In the genomic region with DNA sequence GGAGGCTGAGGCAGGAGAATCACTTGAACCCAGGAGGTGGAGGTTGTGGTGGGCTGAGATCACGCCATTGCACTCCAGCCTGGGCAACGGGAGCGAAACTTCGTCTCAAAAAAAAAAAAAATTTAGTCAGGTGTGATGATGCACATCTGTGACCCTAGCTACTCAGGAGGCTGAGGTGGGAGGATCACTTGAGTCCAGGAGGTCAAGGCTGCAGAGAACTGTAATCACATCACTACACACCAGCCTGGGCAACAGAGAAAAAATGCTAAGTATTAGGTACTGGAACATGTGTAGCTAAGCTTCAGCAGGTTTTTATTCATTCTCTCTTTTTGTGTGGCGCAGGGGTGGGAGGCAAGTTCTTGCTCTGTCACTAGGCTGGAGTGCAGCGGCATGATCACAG, we compare ENCODE assay signal across 26 cellular contexts.
"Had no signal": no experiment of that assay in that cellular context is flagged by ENCODE, and none has a peak within 500 bp of the region (broad histone marks: within the 10 kb centered on the region; RNA-seq: fewer than 3 reads in every experiment).

No MANE protein-coding gene starts in this region.

- H3K27ac ChIP-seq: stomach, suprapubic skin, testis, thoracic aorta, thyroid gland, tibial artery, tibial nerve, transverse colon, upper lobe of left lung, upper lobe of right lung, uterus, vagina had no signal

- H3K36me3 ChIP-seq: stomach, suprapubic skin, thoracic aorta, thyroid gland, tibial artery, tibial nerve, transverse colon, upper lobe of left lung, upper lobe of right lung, uterus, vagina had no signal

- H3K27me3 ChIP-seq: stomach, suprapubic skin, testis, thyroid gland, tibial artery, tibial nerve, transverse colon, upper lobe of left lung, upper lobe of right lung, uterus, vagina had no signal

- H3K9me3 ChIP-seq: stomach, suprapubic skin, testis, thoracic aorta, thyroid gland, tibial artery, tibial nerve, transverse colon, upper lobe of left lung, upper lobe of right lung, uterus, vagina had no signal

- H3K4me3 ChIP-seq: stomach, suprapubic skin, testis, thoracic aorta, thyroid gland, tibial artery, tibial nerve, transverse colon, upper lobe of left lung, upper lobe of right lung, uterus, vagina had no signal

- H3K4me1 ChIP-seq: stomach, suprapubic skin, testis, thyroid gland, tibial artery, tibial nerve, transverse colon, upper lobe of left lung, upper lobe of right lung, uterus, vagina had no signal

- ATAC-seq: stimulated activated effector memory CD8-positive, alpha-beta T cell treated with anti-CD3 and anti-CD28 coated beads, Interleukin-12 subunit alpha, Interleukin-12 subunit beta, amount 100 ng/mL, for 72 hours; stimulated activated memory B cell treated with anti-CD40 and anti-IgM and Interleukin-4, amounts not matched to agents 10 μg/mL and 1 μg/mL and 100 μg/mL, for 72 hours; stimulated activated naive B cell treated with anti-CD40 and anti-IgM and Interleukin-4, amounts not matched to agents 10 μg/mL and 1 μg/mL and 100 μg/mL, for 72 hours; stimulated activated naive CD8-positive, alpha-beta T cell treated with anti-CD3 and anti-CD28 coated beads, Interleukin-15, amount 100 ng/mL, for 72 hours; stimulated activated naive CD8-positive, alpha-beta T cell treated with anti-CD3 and anti-CD28 coated beads, Interleukin-15, Interleukin-2, amounts not matched to agents 100 U/mL and 50 U/mL, for 24 hours; upper lobe of right lung had no signal

- DNase-seq: stimulated activated CD4-positive, alpha-beta T cell treated with anti-CD3 and anti-CD28 coated beads, Interleukin-2, amount 100 ng/mL, for 48 hours; stimulated activated CD4-positive, alpha-beta T cell treated with anti-CD3 and anti-CD28 coated beads, Interleukin-4, amount 100 ng/mL, for 1 hour; stimulated activated CD4-positive, alpha-beta T cell treated with anti-CD3 and anti-CD28 coated beads, Interleukin-4, amount 100 ng/mL, for 24 hours; stimulated activated CD4-positive, alpha-beta T cell treated with anti-CD3 and anti-CD28 coated beads, Interleukin-4, amount 100 ng/mL, for 4 hours; stimulated activated CD8-positive, alpha-beta memory T cell treated with anti-CD3 and anti-CD28 coated beads, Interleukin-4, amount 100 ng/mL, for 48 hours; stimulated activated naive B cell treated with anti-CD40 and anti-IgM and Interleukin-4, amounts not matched to agents 10 μg/mL and 1 μg/mL and 100 μg/mL, for 72 hours; stimulated activated naive CD4-positive, alpha-beta T cell; stimulated activated naive CD4-positive, alpha-beta T cell treated with Interleukin-2 at 50 U/mL for 16 hours; stimulated activated naive CD8-positive, alpha-beta T cell treated with anti-CD3 and anti-CD28 coated beads, Interleukin-15, amount 100 ng/mL, for 72 hours; stimulated activated naive CD8-positive, alpha-beta T cell treated with anti-CD3 and anti-CD28 coated beads, Interleukin-15, Interleukin-2, amounts not matched to agents 100 U/mL and 50 U/mL, for 24 hours; stomach; substantia nigra; testis; thyroid gland; tibial artery; transverse colon; upper lobe of left lung; upper lobe of right lung; uterus had no signal

- FAIRE-seq: urothelium cell line had no signal
